Comparison of ENCODE assay signal across 20 cellular contexts in the genomic region with DNA sequence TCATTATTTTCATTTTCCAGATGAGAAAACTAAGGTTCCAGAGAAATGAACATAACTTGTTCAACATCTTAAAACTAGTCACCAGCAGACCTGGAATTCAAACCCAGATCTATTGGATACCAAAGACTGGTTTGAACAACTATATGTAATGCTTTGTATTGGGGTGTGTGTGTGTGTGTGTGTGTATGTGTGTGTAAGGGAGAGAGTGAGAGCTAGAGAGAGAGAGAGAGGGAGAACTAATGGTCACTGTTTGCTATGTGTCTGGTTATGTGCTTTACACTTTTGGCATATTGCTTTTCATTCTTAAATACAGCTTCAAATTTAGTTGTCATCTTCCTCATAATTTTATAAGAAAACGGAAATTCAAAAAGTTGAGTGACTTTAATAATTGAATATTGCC.
DNase-seq lines count a peak whose midpoint lies in the region; ATAC-seq, FAIRE-seq and TF ChIP-seq lines count a peak whose summit lies in the region.
"Had no signal": no experiment of that assay in that cellular context is flagged by ENCODE, and none has a peak within 500 bp of the region (broad histone marks: within the 10 kb centered on the region; RNA-seq: fewer than 3 reads in every experiment).

No MANE protein-coding gene starts in this region.

- no TSS peak for BruUV-seq in K562 (replicated peaks; lab: Mats Ljungman, UMichigan)

- no peaks in the 10 kb centered on the region for H3K27me3 Mint-ChIP-seq in activated CD4-positive, alpha-beta T cell treated with anti-CD3 and anti-CD28 coated beads, Interleukin-2, amount 10 ng/mL, durations not matched to agents 24 days and 14 days
- H3K27me3 Mint-ChIP-seq in activated CD4-positive, alpha-beta T cell treated with anti-CD3 and anti-CD28 coated beads, Interleukin-2, amount 10 ng/mL, durations not matched to agents 7 days and 5 days = no peaks in the 10 kb centered on the region
- no peaks in the 10 kb centered on the region for H3K27me3 Mint-ChIP-seq in progenitor cell of endocrine pancreas

- H3K9me1 ChIP-seq in K562 (ENCODE audit: control insufficient read depth, insufficient read depth, low read length) = peaks cover 4% of the 10 kb centered on the region

- TF ChIP-seq POLR2A in K562 (conservative IDR thresholded peaks at IDR 0.05) (no peak), Peyer's patch (IDR thresholded peaks at IDR 0.05) (no peak)

- H3K27ac ChIP-seq in OCI-LY1 (ENCODE audit: low read depth, low read length, poor library complexity, severe bottlenecking) = peak overlapping the region; percentile 81
- H3K27ac ChIP-seq in K562 (ENCODE audit: extremely low read depth, low read depth, low read length) = no peak overlapping the region
- H3K27ac ChIP-seq in Peyer's patch = no peak overlapping the region

- H2AFZ ChIP-seq in OCI-LY1 (ENCODE audit: low read length) (no peak overlapping the region), K562 (ENCODE audit: low read depth, low read length) (peak overlapping the region; percentile 66; the same call in 1 of the 2 replicates)

- H3K27me3 ChIP-seq in OCI-LY1 (ENCODE audit: insufficient read depth, low read length) (no peaks in the 10 kb centered on the region), K562 (ENCODE audit: control insufficient read depth in 2 of 2, insufficient read depth in 2 of 2, low read length in 2 of 2) (no peaks in the 10 kb centered on the region), Peyer's patch (no peaks in the 10 kb centered on the region)

- no peak overlapping the region for H3K9ac ChIP-seq in OCI-LY1 (ENCODE audit: low read length)
- no peak overlapping the region for H3K9ac ChIP-seq in K562 (ENCODE audit: insufficient read depth in 1 of 2, low read depth in 2 of 2, low read length in 2 of 2)

- no peak for FAIRE-seq in K562 (lab: Jason Lieb, UNC)
- FAIRE-seq: D721Med had no signal

- no peak for DNase-seq in activated CD4-positive, alpha-beta T cell treated with anti-CD3 and anti-CD28 coated beads, Interleukin-2, amount 10 ng/mL, durations not matched to agents 24 days and 14 days
- no peak for DNase-seq in activated CD4-positive, alpha-beta T cell treated with anti-CD3 and anti-CD28 coated beads, Interleukin-2, amount 10 ng/mL, durations not matched to agents 7 days and 5 days
- no peak for DNase-seq in K562 (ENCODE audit: extremely low read depth in 1 of 4, low spot score in 3 of 4)
- DNase-seq in progenitor cell of endocrine pancreas (ENCODE audit: low spot score, unreplicated experiment) = no peak
- no peak for DNase-seq in HK-2 (ENCODE audit: unreplicated experiment)
- DNase-seq in Peyer's patch = no peak
- DNase-seq in NCI-H2196 treated with DMSO at 0.1 percent for 48 hours (lab: John Stamatoyannopoulos, UW; ENCODE audit: unreplicated experiment) = no peak
- DNase-seq: 8988T; CD8-positive, alpha-beta T cell; DMS79; HFFc6; Kasumi-1; MM.1S; NCI-H1092 treated with DMSO at 0.1 percent for 48 hours; NCI-H2081 treated with DMSO at 0.1 percent for 48 hours; NCI-H2227 treated with DMSO at 0.1 percent for 48 hours; NCI-H524; SHP77 had no signal

- H3K4me3 Mint-ChIP-seq in activated CD4-positive, alpha-beta T cell treated with anti-CD3 and anti-CD28 coated beads, Interleukin-2, amount 10 ng/mL, durations not matched to agents 24 days and 14 days = no peak overlapping the region
- H3K4me3 Mint-ChIP-seq in activated CD4-positive, alpha-beta T cell treated with anti-CD3 and anti-CD28 coated beads, Interleukin-2, amount 10 ng/mL, durations not matched to agents 7 days and 5 days = no peak overlapping the region
- H3K4me3 Mint-ChIP-seq in progenitor cell of endocrine pancreas (ENCODE audit: low read depth) = no peak overlapping the region
- H3K4me3 Mint-ChIP-seq: CD8-positive, alpha-beta T cell; HFFc6 had no signal

- peak overlapping the region; percentile 4 for H3K27ac Mint-ChIP-seq in activated CD4-positive, alpha-beta T cell treated with anti-CD3 and anti-CD28 coated beads, Interleukin-2, amount 10 ng/mL, durations not matched to agents 24 days and 14 days
- no peak overlapping the region for H3K27ac Mint-ChIP-seq in activated CD4-positive, alpha-beta T cell treated with anti-CD3 and anti-CD28 coated beads, Interleukin-2, amount 10 ng/mL, durations not matched to agents 7 days and 5 days
- peak overlapping the region; percentile 2 for H3K27ac Mint-ChIP-seq in progenitor cell of endocrine pancreas
- H3K27ac Mint-ChIP-seq: CD8-positive, alpha-beta T cell; HFFc6 had no signal

- H3K9me3 Mint-ChIP-seq in activated CD4-positive, alpha-beta T cell treated with anti-CD3 and anti-CD28 coated beads, Interleukin-2, amount 10 ng/mL, durations not matched to agents 24 days and 14 days = no peaks in the 10 kb centered on the region
- no peaks in the 10 kb centered on the region for H3K9me3 Mint-ChIP-seq in activated CD4-positive, alpha-beta T cell treated with anti-CD3 and anti-CD28 coated beads, Interleukin-2, amount 10 ng/mL, durations not matched to agents 7 days and 5 days
- no peaks in the 10 kb centered on the region for H3K9me3 Mint-ChIP-seq in progenitor cell of endocrine pancreas (ENCODE audit: low read depth)
- H3K9me3 Mint-ChIP-seq: CD8-positive, alpha-beta T cell; HFFc6 had no signal

- H3F3A ChIP-seq in OCI-LY1 (ENCODE audit: insufficient read depth, low read length) = no peaks in the 10 kb centered on the region

- ATAC-seq in K562 = no peak
- ATAC-seq: CD8-positive, alpha-beta T cell had no signal

- intact Hi-C loops in activated CD4-positive, alpha-beta T cell treated with anti-CD3 and anti-CD28 coated beads, Interleukin-2, amount 10 ng/mL, durations not matched to agents 24 days and 14 days (cut with micrococcal nuclease) = loop anchor here (2.0 kb wide), 1 partner anchor 22 kb away; no protein-coding TSS in a partner anchor
- intact Hi-C loops in K562 (cut with micrococcal nuclease) = no loop called here

- POLR2A ChIA-PET in activated CD4-positive, alpha-beta T cell treated with anti-CD3 and anti-CD28 coated beads, Interleukin-2, amount 10 ng/mL, durations not matched to agents 7 days and 5 days (lab: Charles Lee) = no interaction called here
- POLR2A ChIA-PET in K562 (lab: Yijun Ruan, JAX) = interaction anchor here (0.5 kb wide), 1 partner anchor 10 kb away, joined by 4 read pairs; no protein-coding TSS in a partner anchor

- H3K79me2 ChIP-seq in OCI-LY1 (ENCODE audit: insufficient read depth, low read length) (no peaks in the 10 kb centered on the region), K562 (ENCODE audit: control insufficient read depth, insufficient read depth, low read length) (no peaks in the 10 kb centered on the region)

- H3K4me1 ChIP-seq in OCI-LY1 (ENCODE audit: insufficient read depth, low read length, severe bottlenecking) (peaks cover 33% of the 10 kb centered on the region), K562 (replicated peaks in 1 of 2; ENCODE audit: control insufficient read depth in 2 of 2, insufficient read depth in 2 of 2, low read length in 2 of 2) (peaks cover 0 to 4% of the 10 kb centered on the region in 2 experiments; a peak in 2 of 5 replicates), Peyer's patch (peaks cover 0 to 3% (median 0%) of the 10 kb centered on the region in 4 donors)

- in situ Hi-C loops in K562 (cut with MboI) = no loop called here

- no peaks in the 10 kb centered on the region for H3K9me2 ChIP-seq in OCI-LY1 (ENCODE audit: low read depth, low read length)

- CTCF ChIA-PET in activated CD4-positive, alpha-beta T cell treated with anti-CD3 and anti-CD28 coated beads, Interleukin-2, amount 10 ng/mL, durations not matched to agents 7 days and 5 days (lab: Charles Lee) = interaction anchor here (0.7 to 2.6 kb wide), 2 partner anchors 11 to 34 kb away, joined by 3 to 11 read pairs; no protein-coding TSS in a partner anchor
- CTCF ChIA-PET in K562 (lab: Yijun Ruan, JAX; ENCODE audit: low intra/inter-chr PET ratio) = no interaction called here

- no peak for TF ChIP-seq EP300 in K562 (IDR thresholded peaks at IDR 0.05; ENCODE audit: low read length)

- H3K4me2 ChIP-seq in OCI-LY1 (ENCODE audit: low read length) = no peak overlapping the region
- no peak overlapping the region for H3K4me2 ChIP-seq in K562 (ENCODE audit: insufficient read depth, low read length)

- H3K9me3 ChIP-seq in OCI-LY1 (ENCODE audit: low read length) = no peaks in the 10 kb centered on the region
- H3K9me3 ChIP-seq in K562 (replicated peaks; ENCODE audit: control insufficient read depth, insufficient read depth, low read depth, low read length) = no peaks in the 10 kb centered on the region
- no peaks in the 10 kb centered on the region for H3K9me3 ChIP-seq in Peyer's patch

- H3K4me3 ChIP-seq in OCI-LY1 (ENCODE audit: low read depth, low read length, poor library complexity, severe bottlenecking) = no peak overlapping the region
- no peak overlapping the region for H3K4me3 ChIP-seq in K562
- H3K4me3 ChIP-seq in Peyer's patch = no peak overlapping the region

- no peaks in the 10 kb centered on the region for H3K36me3 ChIP-seq in OCI-LY1 (ENCODE audit: insufficient read depth, low read length)
- H3K36me3 ChIP-seq in K562 (ENCODE audit: control insufficient read depth, insufficient read depth, low read length) = no peaks in the 10 kb centered on the region
- no peaks in the 10 kb centered on the region for H3K36me3 ChIP-seq in Peyer's patch

- H3K4me1 Mint-ChIP-seq in activated CD4-positive, alpha-beta T cell treated with anti-CD3 and anti-CD28 coated beads, Interleukin-2, amount 10 ng/mL, durations not matched to agents 24 days and 14 days = peaks cover 26% of the 10 kb centered on the region
- peaks cover 25% of the 10 kb centered on the region for H3K4me1 Mint-ChIP-seq in activated CD4-positive, alpha-beta T cell treated with anti-CD3 and anti-CD28 coated beads, Interleukin-2, amount 10 ng/mL, durations not matched to agents 7 days and 5 days
- H3K4me1 Mint-ChIP-seq in progenitor cell of endocrine pancreas (ENCODE audit: low read depth) = no peaks in the 10 kb centered on the region

- no peak for TF ChIP-seq CTCF in OCI-LY1 (IDR thresholded peaks at IDR 0.05; ENCODE audit: low read length)
- no peak for TF ChIP-seq CTCF in K562 (IDR thresholded peaks at IDR 0.05 in 2 of 3, conservative IDR thresholded peaks at IDR 0.05 in 1 of 3; ENCODE audit: insufficient read depth in 2 of 3, low read depth in 1 of 3, low read length in 3 of 3)
- no peak for TF ChIP-seq CTCF in progenitor cell of endocrine pancreas (IDR thresholded peaks at IDR 0.05; ENCODE audit: unreplicated experiment)
- TF ChIP-seq CTCF in Peyer's patch (IDR thresholded peaks at IDR 0.05) = no peak

- no peak for TF ChIP-seq RAD21 in K562 (CRISPR knock-in tag; conservative IDR thresholded peaks at IDR 0.05 in 1 of 2, IDR thresholded peaks at IDR 0.05 in 1 of 2)

- H4K20me1 ChIP-seq in OCI-LY1 (ENCODE audit: insufficient read depth, low read length) (no peaks in the 10 kb centered on the region), K562 (replicated peaks; ENCODE audit: control insufficient read depth, insufficient read depth, low read length) (no peaks in the 10 kb centered on the region)

- 73% methylated on average over 1 of the region's 1 CpG for WGBS in K562 (ENCODE audit: insufficient coverage, low coverage, missing lambda C conversion rate)

- no peaks in the 10 kb centered on the region for H3K36me3 Mint-ChIP-seq in activated CD4-positive, alpha-beta T cell treated with anti-CD3 and anti-CD28 coated beads, Interleukin-2, amount 10 ng/mL, durations not matched to agents 24 days and 14 days (ENCODE audit: low read depth)
- H3K36me3 Mint-ChIP-seq in activated CD4-positive, alpha-beta T cell treated with anti-CD3 and anti-CD28 coated beads, Interleukin-2, amount 10 ng/mL, durations not matched to agents 7 days and 5 days (ENCODE audit: low read depth) = peaks cover 5% of the 10 kb centered on the region
- H3K36me3 Mint-ChIP-seq in progenitor cell of endocrine pancreas (ENCODE audit: insufficient read depth) = no peaks in the 10 kb centered on the region
- H3K36me3 Mint-ChIP-seq: CD8-positive, alpha-beta T cell had no signal
